ENCODE assay signal across 1 cellular context in the genomic region with DNA sequence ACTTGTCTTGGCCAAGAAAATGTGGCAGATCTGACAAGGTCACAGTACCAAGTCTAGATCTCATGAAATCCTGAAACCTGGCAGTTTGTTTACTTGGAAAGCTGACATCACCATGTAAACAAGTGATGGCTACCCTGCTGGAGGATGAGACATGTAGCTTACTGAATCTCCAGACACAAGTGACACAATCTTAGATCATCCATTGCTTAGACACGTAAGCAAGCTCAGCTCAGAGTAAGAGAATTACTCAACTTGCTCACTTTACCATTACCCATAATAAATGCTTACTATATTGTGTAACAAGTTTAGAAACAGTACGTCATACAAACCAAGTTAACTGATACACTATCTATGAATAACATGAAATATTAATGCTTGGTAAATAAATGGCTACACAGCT.
TF ChIP-seq lines count a peak whose summit lies in the region.

No MANE protein-coding gene starts in this region.

TF ChIP-seq in HEK293, 187 proteins besides CTCF, POLR2A, EP300 and RAD21 (continued from another document and continues in another):
- TF ChIP-seq ZSCAN30 (tag by site-specific recombination; IDR thresholded peaks at IDR 0.05) (no peak), ZNF416 (tag by site-specific recombination; IDR thresholded peaks at IDR 0.05) (no peak), ZNF571 (tag by site-specific recombination; IDR thresholded peaks at IDR 0.05) (no peak), ZNF423 (tag by site-specific recombination; IDR thresholded peaks at IDR 0.05) (no peak), IKZF3 (tag by site-specific recombination; IDR thresholded peaks at IDR 0.05) (no peak), ZNF654 (tag by site-specific recombination; IDR thresholded peaks at IDR 0.05; ENCODE audit: low read depth) (peak; percentile 11; the same call in 1 of the 2 replicates), ZNF830 (tag by site-specific recombination; IDR thresholded peaks at IDR 0.05; ENCODE audit: low read depth) (no peak), ZFP37 (tag by site-specific recombination; IDR thresholded peaks at IDR 0.05) (0 out of 2 replicates have a peak, but pooled peaks have one; percentile 51), ZNF211 (tag by site-specific recombination; IDR thresholded peaks at IDR 0.05; ENCODE audit: low read depth) (no peak), MZF1 (tag by site-specific recombination; IDR thresholded peaks at IDR 0.05; ENCODE audit: borderline replicate concordance) (no peak), BCL11A (tag by site-specific recombination; IDR thresholded peaks at IDR 0.05; ENCODE audit: low read depth) (no peak), ZNF610 (tag by site-specific recombination; IDR thresholded peaks at IDR 0.05; ENCODE audit: borderline replicate concordance) (no peak), ZNF707 (tag by site-specific recombination; IDR thresholded peaks at IDR 0.05) (no peak), ZNF548 (tag by site-specific recombination; IDR thresholded peaks at IDR 0.05) (no peak), KLF10 (tag by site-specific recombination; IDR thresholded peaks at IDR 0.05) (no peak), SETDB1 (IDR thresholded peaks at IDR 0.05; ENCODE audit: insufficient read length, low read length) (no peak), ZNF670 (tag by site-specific recombination; IDR thresholded peaks at IDR 0.05; ENCODE audit: low read depth) (no peak), ZNF354C (tag by site-specific recombination; IDR thresholded peaks at IDR 0.05; ENCODE audit: borderline replicate concordance, low read depth) (no peak), ZNF768 (tag by site-specific recombination; IDR thresholded peaks at IDR 0.05) (no peak), ZNF426 (tag by site-specific recombination; IDR thresholded peaks at IDR 0.05) (no peak), ZNF560 (tag by site-specific recombination; IDR thresholded peaks at IDR 0.05; ENCODE audit: borderline replicate concordance) (no peak), ZNF792 (tag by site-specific recombination; IDR thresholded peaks at IDR 0.05) (no peak), SCRT1 (tag by site-specific recombination; IDR thresholded peaks at IDR 0.05; ENCODE audit: borderline replicate concordance) (no peak), ZNF549 (tag by site-specific recombination; IDR thresholded peaks at IDR 0.05) (no peak), ZNF24 (tag by site-specific recombination; IDR thresholded peaks at IDR 0.05) (peak; percentile 56; the same call in 1 of the 2 replicates), TCF7L2 (IDR thresholded peaks at IDR 0.05; ENCODE audit: borderline replicate concordance, low read depth, low read length) (no peak), ZNF624 (tag by site-specific recombination; IDR thresholded peaks at IDR 0.05) (no peak), ZNF121 (tag by site-specific recombination; IDR thresholded peaks at IDR 0.05) (no peak), ZNF302 (tag by site-specific recombination; IDR thresholded peaks at IDR 0.05; ENCODE audit: low read depth) (no peak)
- TF ChIP-seq, protein P1, sequence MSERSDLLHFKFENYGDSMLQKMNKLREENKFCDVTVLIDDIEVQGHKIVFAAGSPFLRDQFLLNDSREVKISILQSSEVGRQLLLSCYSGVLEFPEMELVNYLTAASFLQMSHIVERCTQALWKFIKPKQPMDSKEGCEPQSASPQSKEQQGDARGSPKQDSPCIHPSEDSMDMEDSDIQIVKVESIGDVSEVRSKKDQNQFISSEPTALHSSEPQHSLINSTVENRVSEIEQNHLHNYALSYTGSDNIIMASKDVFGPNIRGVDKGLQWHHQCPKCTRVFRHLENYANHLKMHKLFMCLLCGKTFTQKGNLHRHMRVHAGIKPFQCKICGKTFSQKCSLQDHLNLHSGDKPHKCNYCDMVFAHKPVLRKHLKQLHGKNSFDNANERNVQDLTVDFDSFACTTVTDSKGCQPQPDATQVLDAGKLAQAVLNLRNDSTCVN (tag by site-specific recombination; optimal IDR thresholded peaks at IDR 0.05), result no peak
- TF ChIP-seq, protein P2, sequence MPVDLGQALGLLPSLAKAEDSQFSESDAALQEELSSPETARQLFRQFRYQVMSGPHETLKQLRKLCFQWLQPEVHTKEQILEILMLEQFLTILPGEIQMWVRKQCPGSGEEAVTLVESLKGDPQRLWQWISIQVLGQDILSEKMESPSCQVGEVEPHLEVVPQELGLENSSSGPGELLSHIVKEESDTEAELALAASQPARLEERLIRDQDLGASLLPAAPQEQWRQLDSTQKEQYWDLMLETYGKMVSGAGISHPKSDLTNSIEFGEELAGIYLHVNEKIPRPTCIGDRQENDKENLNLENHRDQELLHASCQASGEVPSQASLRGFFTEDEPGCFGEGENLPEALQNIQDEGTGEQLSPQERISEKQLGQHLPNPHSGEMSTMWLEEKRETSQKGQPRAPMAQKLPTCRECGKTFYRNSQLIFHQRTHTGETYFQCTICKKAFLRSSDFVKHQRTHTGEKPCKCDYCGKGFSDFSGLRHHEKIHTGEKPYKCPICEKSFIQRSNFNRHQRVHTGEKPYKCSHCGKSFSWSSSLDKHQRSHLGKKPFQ (tag by site-specific recombination; IDR thresholded peaks at IDR 0.05), result no peak
- TF ChIP-seq, protein P3, sequence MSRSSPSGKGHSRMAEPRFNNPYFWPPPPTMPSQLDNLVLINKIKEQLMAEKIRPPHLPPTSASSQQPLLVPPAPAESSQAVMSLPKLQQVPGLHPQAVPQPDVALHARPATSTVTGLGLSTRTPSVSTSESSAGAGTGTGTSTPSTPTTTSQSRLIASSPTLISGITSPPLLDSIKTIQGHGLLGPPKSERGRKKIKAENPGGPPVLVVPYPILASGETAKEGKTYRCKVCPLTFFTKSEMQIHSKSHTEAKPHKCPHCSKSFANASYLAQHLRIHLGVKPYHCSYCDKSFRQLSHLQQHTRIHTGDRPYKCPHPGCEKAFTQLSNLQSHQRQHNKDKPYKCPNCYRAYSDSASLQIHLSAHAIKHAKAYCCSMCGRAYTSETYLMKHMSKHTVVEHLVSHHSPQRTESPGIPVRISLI (tag by site-specific recombination; IDR thresholded peaks at IDR 0.05), result no peak
- TF ChIP-seq, protein P4, sequence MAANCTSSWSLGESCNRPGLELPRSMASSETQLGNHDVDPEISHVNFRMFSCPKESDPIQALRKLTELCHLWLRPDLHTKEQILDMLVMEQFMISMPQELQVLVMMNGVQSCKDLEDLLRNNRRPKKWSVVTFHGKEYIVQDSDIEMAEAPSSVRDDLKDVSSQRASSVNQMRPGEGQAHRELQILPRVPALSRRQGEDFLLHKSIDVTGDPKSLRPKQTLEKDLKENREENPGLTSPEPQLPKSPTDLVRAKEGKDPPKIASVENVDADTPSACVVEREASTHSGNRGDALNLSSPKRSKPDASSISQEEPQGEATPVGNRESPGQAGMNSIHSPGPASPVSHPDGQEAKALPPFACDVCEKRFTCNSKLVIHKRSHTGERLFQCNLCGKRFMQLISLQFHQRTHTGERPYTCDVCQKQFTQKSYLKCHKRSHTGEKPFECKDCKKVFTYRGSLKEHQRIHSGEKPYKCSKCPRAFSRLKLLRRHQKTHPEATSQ (tag by site-specific recombination; IDR thresholded peaks at IDR 0.05), result no peak
- TF ChIP-seq, protein P5, sequence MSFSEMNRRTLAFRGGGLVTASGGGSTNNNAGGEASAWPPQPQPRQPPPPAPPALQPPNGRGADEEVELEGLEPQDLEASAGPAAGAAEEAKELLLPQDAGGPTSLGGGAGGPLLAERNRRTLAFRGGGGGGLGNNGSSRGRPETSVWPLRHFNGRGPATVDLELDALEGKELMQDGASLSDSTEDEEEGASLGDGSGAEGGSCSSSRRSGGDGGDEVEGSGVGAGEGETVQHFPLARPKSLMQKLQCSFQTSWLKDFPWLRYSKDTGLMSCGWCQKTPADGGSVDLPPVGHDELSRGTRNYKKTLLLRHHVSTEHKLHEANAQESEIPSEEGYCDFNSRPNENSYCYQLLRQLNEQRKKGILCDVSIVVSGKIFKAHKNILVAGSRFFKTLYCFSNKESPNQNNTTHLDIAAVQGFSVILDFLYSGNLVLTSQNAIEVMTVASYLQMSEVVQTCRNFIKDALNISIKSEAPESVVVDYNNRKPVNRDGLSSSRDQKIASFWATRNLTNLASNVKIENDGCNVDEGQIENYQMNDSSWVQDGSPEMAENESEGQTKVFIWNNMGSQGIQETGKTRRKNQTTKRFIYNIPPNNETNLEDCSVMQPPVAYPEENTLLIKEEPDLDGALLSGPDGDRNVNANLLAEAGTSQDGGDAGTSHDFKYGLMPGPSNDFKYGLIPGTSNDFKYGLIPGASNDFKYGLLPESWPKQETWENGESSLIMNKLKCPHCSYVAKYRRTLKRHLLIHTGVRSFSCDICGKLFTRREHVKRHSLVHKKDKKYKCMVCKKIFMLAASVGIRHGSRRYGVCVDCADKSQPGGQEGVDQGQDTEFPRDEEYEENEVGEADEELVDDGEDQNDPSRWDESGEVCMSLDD (tag by site-specific recombination; IDR thresholded peaks at IDR 0.05), result no peak
- TF ChIP-seq, protein P6, sequence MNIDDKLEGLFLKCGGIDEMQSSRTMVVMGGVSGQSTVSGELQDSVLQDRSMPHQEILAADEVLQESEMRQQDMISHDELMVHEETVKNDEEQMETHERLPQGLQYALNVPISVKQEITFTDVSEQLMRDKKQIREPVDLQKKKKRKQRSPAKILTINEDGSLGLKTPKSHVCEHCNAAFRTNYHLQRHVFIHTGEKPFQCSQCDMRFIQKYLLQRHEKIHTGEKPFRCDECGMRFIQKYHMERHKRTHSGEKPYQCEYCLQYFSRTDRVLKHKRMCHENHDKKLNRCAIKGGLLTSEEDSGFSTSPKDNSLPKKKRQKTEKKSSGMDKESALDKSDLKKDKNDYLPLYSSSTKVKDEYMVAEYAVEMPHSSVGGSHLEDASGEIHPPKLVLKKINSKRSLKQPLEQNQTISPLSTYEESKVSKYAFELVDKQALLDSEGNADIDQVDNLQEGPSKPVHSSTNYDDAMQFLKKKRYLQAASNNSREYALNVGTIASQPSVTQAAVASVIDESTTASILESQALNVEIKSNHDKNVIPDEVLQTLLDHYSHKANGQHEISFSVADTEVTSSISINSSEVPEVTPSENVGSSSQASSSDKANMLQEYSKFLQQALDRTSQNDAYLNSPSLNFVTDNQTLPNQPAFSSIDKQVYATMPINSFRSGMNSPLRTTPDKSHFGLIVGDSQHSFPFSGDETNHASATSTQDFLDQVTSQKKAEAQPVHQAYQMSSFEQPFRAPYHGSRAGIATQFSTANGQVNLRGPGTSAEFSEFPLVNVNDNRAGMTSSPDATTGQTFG (tag by site-specific recombination; IDR thresholded peaks at IDR 0.05; ENCODE audit: borderline replicate concordance), result no peak
- TF ChIP-seq, protein P7, sequence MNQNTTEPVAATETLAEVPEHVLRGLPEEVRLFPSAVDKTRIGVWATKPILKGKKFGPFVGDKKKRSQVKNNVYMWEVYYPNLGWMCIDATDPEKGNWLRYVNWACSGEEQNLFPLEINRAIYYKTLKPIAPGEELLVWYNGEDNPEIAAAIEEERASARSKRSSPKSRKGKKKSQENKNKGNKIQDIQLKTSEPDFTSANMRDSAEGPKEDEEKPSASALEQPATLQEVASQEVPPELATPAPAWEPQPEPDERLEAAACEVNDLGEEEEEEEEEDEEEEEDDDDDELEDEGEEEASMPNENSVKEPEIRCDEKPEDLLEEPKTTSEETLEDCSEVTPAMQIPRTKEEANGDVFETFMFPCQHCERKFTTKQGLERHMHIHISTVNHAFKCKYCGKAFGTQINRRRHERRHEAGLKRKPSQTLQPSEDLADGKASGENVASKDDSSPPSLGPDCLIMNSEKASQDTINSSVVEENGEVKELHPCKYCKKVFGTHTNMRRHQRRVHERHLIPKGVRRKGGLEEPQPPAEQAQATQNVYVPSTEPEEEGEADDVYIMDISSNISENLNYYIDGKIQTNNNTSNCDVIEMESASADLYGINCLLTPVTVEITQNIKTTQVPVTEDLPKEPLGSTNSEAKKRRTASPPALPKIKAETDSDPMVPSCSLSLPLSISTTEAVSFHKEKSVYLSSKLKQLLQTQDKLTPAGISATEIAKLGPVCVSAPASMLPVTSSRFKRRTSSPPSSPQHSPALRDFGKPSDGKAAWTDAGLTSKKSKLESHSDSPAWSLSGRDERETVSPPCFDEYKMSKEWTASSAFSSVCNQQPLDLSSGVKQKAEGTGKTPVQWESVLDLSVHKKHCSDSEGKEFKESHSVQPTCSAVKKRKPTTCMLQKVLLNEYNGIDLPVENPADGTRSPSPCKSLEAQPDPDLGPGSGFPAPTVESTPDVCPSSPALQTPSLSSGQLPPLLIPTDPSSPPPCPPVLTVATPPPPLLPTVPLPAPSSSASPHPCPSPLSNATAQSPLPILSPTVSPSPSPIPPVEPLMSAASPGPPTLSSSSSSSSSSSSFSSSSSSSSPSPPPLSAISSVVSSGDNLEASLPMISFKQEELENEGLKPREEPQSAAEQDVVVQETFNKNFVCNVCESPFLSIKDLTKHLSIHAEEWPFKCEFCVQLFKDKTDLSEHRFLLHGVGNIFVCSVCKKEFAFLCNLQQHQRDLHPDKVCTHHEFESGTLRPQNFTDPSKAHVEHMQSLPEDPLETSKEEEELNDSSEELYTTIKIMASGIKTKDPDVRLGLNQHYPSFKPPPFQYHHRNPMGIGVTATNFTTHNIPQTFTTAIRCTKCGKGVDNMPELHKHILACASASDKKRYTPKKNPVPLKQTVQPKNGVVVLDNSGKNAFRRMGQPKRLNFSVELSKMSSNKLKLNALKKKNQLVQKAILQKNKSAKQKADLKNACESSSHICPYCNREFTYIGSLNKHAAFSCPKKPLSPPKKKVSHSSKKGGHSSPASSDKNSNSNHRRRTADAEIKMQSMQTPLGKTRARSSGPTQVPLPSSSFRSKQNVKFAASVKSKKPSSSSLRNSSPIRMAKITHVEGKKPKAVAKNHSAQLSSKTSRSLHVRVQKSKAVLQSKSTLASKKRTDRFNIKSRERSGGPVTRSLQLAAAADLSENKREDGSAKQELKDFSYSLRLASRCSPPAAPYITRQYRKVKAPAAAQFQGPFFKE (tag by site-specific recombination; IDR thresholded peaks at IDR 0.05; ENCODE audit: borderline replicate concordance), result no peak
- TF ChIP-seq, protein P8, sequence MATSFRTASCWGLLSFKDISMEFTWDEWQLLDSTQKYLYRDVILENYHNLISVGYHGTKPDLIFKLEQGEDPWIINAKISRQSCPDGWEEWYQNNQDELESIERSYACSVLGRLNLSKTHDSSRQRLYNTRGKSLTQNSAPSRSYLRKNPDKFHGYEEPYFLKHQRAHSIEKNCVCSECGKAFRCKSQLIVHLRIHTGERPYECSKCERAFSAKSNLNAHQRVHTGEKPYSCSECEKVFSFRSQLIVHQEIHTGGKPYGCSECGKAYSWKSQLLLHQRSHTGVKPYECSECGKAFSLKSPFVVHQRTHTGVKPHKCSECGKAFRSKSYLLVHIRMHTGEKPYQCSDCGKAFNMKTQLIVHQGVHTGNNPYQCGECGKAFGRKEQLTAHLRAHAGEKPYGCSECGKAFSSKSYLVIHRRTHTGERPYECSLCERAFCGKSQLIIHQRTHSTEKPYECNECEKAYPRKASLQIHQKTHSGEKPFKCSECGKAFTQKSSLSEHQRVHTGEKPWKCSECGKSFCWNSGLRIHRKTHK (tag by site-specific recombination; IDR thresholded peaks at IDR 0.05), result no peak
